ENCODE assay signal across 23 cellular contexts in genomic region chr3:77602722-77603121, GRCh38.
"Had no signal": no experiment of that assay in that cellular context is flagged by ENCODE, and none has a peak within 500 bp of the region (broad histone marks: within the 10 kb centered on the region; RNA-seq: fewer than 3 reads in every experiment).

No MANE protein-coding gene starts in this region.

- H2AFZ ChIP-seq: neural progenitor cell, parathyroid adenoma had no signal

- H3K9ac ChIP-seq: neural progenitor cell, parathyroid adenoma had no signal

- H3K27ac Mint-ChIP-seq: dendritic cell treated with granulocyte-macrophage colony-stimulating factor and Interleukin-4, amounts not matched to agents 40 ng/mL and 50 ng/mL, for 4 days; natural killer cell; neural progenitor cell; progenitor cell of endocrine pancreas; stimulated activated naive CD8-positive, alpha-beta T cell treated with anti-CD3 and anti-CD28 coated beads, Interleukin-15, amount 100 ng/mL, for 72 hours had no signal

- FAIRE-seq: endothelial cell of umbilical vein, keratinocyte had no signal

- H3K4me3 Mint-ChIP-seq: dendritic cell treated with granulocyte-macrophage colony-stimulating factor and Interleukin-4, amounts not matched to agents 40 ng/mL and 50 ng/mL, for 4 days; natural killer cell; neural progenitor cell; stimulated activated naive CD8-positive, alpha-beta T cell treated with anti-CD3 and anti-CD28 coated beads, Interleukin-15, amount 100 ng/mL, for 72 hours had no signal

- H3K4me1 ChIP-seq: colonic mucosa, lower lobe of right lung, neural progenitor cell, parathyroid adenoma, suprapubic skin, transverse colon, vagina had no signal

- H3K9me3 Mint-ChIP-seq: dendritic cell treated with granulocyte-macrophage colony-stimulating factor and Interleukin-4, amounts not matched to agents 40 ng/mL and 50 ng/mL, for 4 days; neural progenitor cell had no signal

- H3K36me3 ChIP-seq: colonic mucosa, lower lobe of right lung, neural progenitor cell, suprapubic skin, transverse colon, vagina had no signal

- H3K36me3 Mint-ChIP-seq: natural killer cell had no signal

- H3K4me1 Mint-ChIP-seq: natural killer cell; neural progenitor cell; stimulated activated naive CD8-positive, alpha-beta T cell treated with anti-CD3 and anti-CD28 coated beads, Interleukin-15, amount 100 ng/mL, for 72 hours had no signal

- H3K4me3 ChIP-seq: colonic mucosa, lower lobe of right lung, neural progenitor cell, smooth muscle cell, suprapubic skin, transverse colon, vagina had no signal

- H3K4me2 ChIP-seq: neural progenitor cell, smooth muscle cell had no signal

- ATAC-seq: left ventricle myocardium superior; lower lobe of right lung; natural killer cell; sciatic nerve; stimulated activated naive CD8-positive, alpha-beta T cell treated with anti-CD3 and anti-CD28 coated beads, Interleukin-15, amount 100 ng/mL, for 72 hours had no signal

- H3K9me3 ChIP-seq: colonic mucosa, lower lobe of right lung, suprapubic skin, transverse colon, vagina had no signal

- H3K27me3 ChIP-seq: colonic mucosa, neural progenitor cell, suprapubic skin, transverse colon, vagina had no signal

- H3K27ac ChIP-seq: colonic mucosa, lower lobe of right lung, neural progenitor cell, parathyroid adenoma, suprapubic skin, transverse colon, vagina had no signal

- H3K79me2 ChIP-seq: parathyroid adenoma had no signal

- DNase-seq: colonic mucosa; effector memory CD4-positive, alpha-beta T cell; hypothalamus; left ventricle myocardium superior; lower lobe of right lung; natural killer cell; stimulated activated CD4-positive, alpha-beta T cell treated with anti-CD3 and anti-CD28 coated beads, Interleukin-12 subunit alpha, Interleukin-12 subunit beta, amount 100 ng/mL, for 4 hours; stimulated activated CD4-positive, alpha-beta T cell treated with anti-CD3 and anti-CD28 coated beads, Interleukin-1b, Interleukin-23, amount 100 ng/mL, for 48 hours; stimulated activated CD4-positive, alpha-beta T cell treated with anti-CD3 and anti-CD28 coated beads, Interleukin-4, amount 100 ng/mL, for 1 hour; stimulated activated CD8-positive, alpha-beta memory T cell treated with anti-CD3 and anti-CD28 coated beads, Interleukin-4, amount 100 ng/mL, for 48 hours; stimulated activated naive CD4-positive, alpha-beta T cell; stimulated activated naive CD8-positive, alpha-beta T cell treated with anti-CD3 and anti-CD28 coated beads, Interleukin-15, amount 100 ng/mL, for 72 hours; transverse colon had no signal

- H3K27me3 Mint-ChIP-seq: dendritic cell treated with granulocyte-macrophage colony-stimulating factor and Interleukin-4, amounts not matched to agents 40 ng/mL and 50 ng/mL, for 4 days; progenitor cell of endocrine pancreas; stimulated activated naive CD8-positive, alpha-beta T cell treated with anti-CD3 and anti-CD28 coated beads, Interleukin-15, amount 100 ng/mL, for 72 hours had no signal
